Comparison of ENCODE assay signal across 1 cellular context in genomic region chr6:43490523-43490939, GRCh38.
TF ChIP-seq lines count a peak whose summit lies in the region.

No MANE protein-coding gene starts in this region.

TF ChIP-seq in HepG2, 621 proteins besides CTCF, POLR2A, EP300 and RAD21 (continued from another document and continues in another):
- TF ChIP-seq POGK (CRISPR knock-in tag; conservative IDR thresholded peaks at IDR 0.05) (peak; percentile 44; the same call in 1 of the 2 replicates), MAFK (conservative IDR thresholded peaks at IDR 0.05 in 1 of 2, IDR thresholded peaks at IDR 0.05 in 1 of 2; ENCODE audit: low read length in 2 of 2) (no peak), SIX1 (CRISPR knock-in tag; IDR thresholded peaks at IDR 0.05; ENCODE audit: borderline replicate concordance) (no peak; the same call in 1 of the 2 replicates), ZSCAN5A (CRISPR knock-in tag; IDR thresholded peaks at IDR 0.05; ENCODE audit: borderline replicate concordance) (no peak), ZFX (CRISPR knock-in tag; IDR thresholded peaks at IDR 0.05; ENCODE audit: low read depth) (no peak), ZNF430 (CRISPR knock-in tag; IDR thresholded peaks at IDR 0.05) (no peak), ZNF160 (CRISPR knock-in tag; IDR thresholded peaks at IDR 0.05) (no peak), SKI (IDR thresholded peaks at IDR 0.05; ENCODE audit: partially characterized antibody) (peak; percentile 34), MBNL3 (CRISPR knock-in tag; conservative IDR thresholded peaks at IDR 0.05) (no peak), THAP11 (CRISPR knock-in tag; IDR thresholded peaks at IDR 0.05) (peak; percentile 47; the same call in 1 of the 2 replicates), ZNF18 (CRISPR knock-in tag; IDR thresholded peaks at IDR 0.05; ENCODE audit: insufficient replicate concordance) (peak; percentile 14), ZMYM3 (CRISPR knock-in tag; IDR thresholded peaks at IDR 0.05) (peak; percentile 96; the same call in 1 of the 2 replicates), KDM5B (CRISPR knock-in tag; IDR thresholded peaks at IDR 0.05; ENCODE audit: borderline replicate concordance) (no peak), ZNF792 (CRISPR knock-in tag; IDR thresholded peaks at IDR 0.05) (no peak), GTF2F1 (IDR thresholded peaks at IDR 0.05; ENCODE audit: low read length) (no peak), WIZ (CRISPR knock-in tag; IDR thresholded peaks at IDR 0.05) (no peak), BHLHE40 (IDR thresholded peaks at IDR 0.05; ENCODE audit: low read length) (no peak), PRDM15 (CRISPR knock-in tag; IDR thresholded peaks at IDR 0.05) (no peak; the same call in 1 of the 2 replicates), HOXA5 (CRISPR knock-in tag; IDR thresholded peaks at IDR 0.05) (no peak), E2F5 (CRISPR knock-in tag; conservative IDR thresholded peaks at IDR 0.05) (no peak), NAIF1 (CRISPR knock-in tag; IDR thresholded peaks at IDR 0.05; ENCODE audit: borderline replicate concordance) (no peak), ZNF660 (CRISPR knock-in tag; IDR thresholded peaks at IDR 0.05; ENCODE audit: borderline replicate concordance, low read depth) (no peak), ZNF354B (CRISPR knock-in tag; IDR thresholded peaks at IDR 0.05) (no peak), HNF1A (IDR thresholded peaks at IDR 0.05; ENCODE audit: low read depth) (0 out of 2 replicates have a peak, but pooled peaks have one; percentile 33), HNF1A (CRISPR knock-in tag; IDR thresholded peaks at IDR 0.05; ENCODE audit: borderline replicate concordance) (no peak), ZNF260 (CRISPR knock-in tag; IDR thresholded peaks at IDR 0.05; ENCODE audit: borderline replicate concordance, low read depth) (no peak), CCAR2 (optimal IDR thresholded peaks at IDR 0.05; ENCODE audit: low read depth, low read length) (no peak), TBL1XR1 (IDR thresholded peaks at IDR 0.05; ENCODE audit: borderline replicate concordance, low read length, partially characterized antibody) (no peak), ZBED4 (CRISPR knock-in tag; IDR thresholded peaks at IDR 0.05; ENCODE audit: borderline replicate concordance) (peak; percentile 76; the same call in 1 of the 2 replicates), ZNF276 (CRISPR knock-in tag; IDR thresholded peaks at IDR 0.05; ENCODE audit: low read depth) (no peak), ZEB1 (IDR thresholded peaks at IDR 0.05; ENCODE audit: insufficient replicate concordance, low read depth) (no peak), ZNF512B (CRISPR knock-in tag; IDR thresholded peaks at IDR 0.05; ENCODE audit: borderline replicate concordance) (no peak)
